ENCODE assay signal across 28 cellular contexts in genomic region chr13:37277435-37278144, GRCh38.
DNase-seq lines count a peak whose midpoint lies in the region; ATAC-seq and TF ChIP-seq lines count a peak whose summit lies in the region.
"Had no signal": no experiment of that assay in that cellular context is flagged by ENCODE, and none has a peak within 500 bp of the region (broad histone marks: within the 10 kb centered on the region; RNA-seq: fewer than 3 reads in every experiment).

No MANE protein-coding gene starts in this region.

- no peak overlapping the region for H3K4me3 Mint-ChIP-seq in Caco-2 (ENCODE audit: unreplicated experiment)
- H3K4me3 Mint-ChIP-seq: activated naive CD8-positive, alpha-beta T cell; CD4-positive, CD25-positive, alpha-beta regulatory T cell; nephron had no signal

- no peaks in the 10 kb centered on the region for H3K36me3 ChIP-seq in Caco-2 (ENCODE audit: control insufficient read depth, insufficient read depth, low read length)
- H3K36me3 ChIP-seq: MG63, right lobe of liver, transverse colon had no signal

- no peaks in the 10 kb centered on the region for H3K9me3 Mint-ChIP-seq in Caco-2 (ENCODE audit: unreplicated experiment)

- no peaks in the 10 kb centered on the region for H3K9me3 ChIP-seq in Caco-2
- H3K9me3 ChIP-seq: MG63, right lobe of liver, transverse colon had no signal

- intact Hi-C loops in Right ventricle myocardium superior (cut with DNase I) = no loop called here
- intact Hi-C loops in Caco-2 (cut with micrococcal nuclease; ENCODE audit: unreplicated experiment) = no loop called here

- no peaks in the 10 kb centered on the region for H3K27me3 ChIP-seq in Caco-2 (replicated peaks; ENCODE audit: control insufficient read depth, insufficient read depth, low read length)
- H3K27me3 ChIP-seq: MG63, right lobe of liver, transverse colon had no signal

- no peaks in the 10 kb centered on the region for H3K4me1 Mint-ChIP-seq in Caco-2 (ENCODE audit: low read depth, unreplicated experiment)
- H3K4me1 Mint-ChIP-seq: CD4-positive, CD25-positive, alpha-beta regulatory T cell had no signal

- CTCF ChIA-PET in Caco-2 (lab: Charles Lee) = no interaction called here

- no TSS peak for BruUV-seq in Caco-2 (replicated peaks; lab: Mats Ljungman, UMichigan)

- H3K4me3 ChIP-seq in Caco-2 (ENCODE audit: low read depth, low read length) = no peak overlapping the region
- H3K4me3 ChIP-seq: GM12878, MG63, right lobe of liver, transverse colon had no signal

- H3K36me3 Mint-ChIP-seq in Caco-2 (ENCODE audit: insufficient read depth, unreplicated experiment) = no peaks in the 10 kb centered on the region
- H3K36me3 Mint-ChIP-seq: activated naive CD8-positive, alpha-beta T cell; CD4-positive, CD25-positive, alpha-beta regulatory T cell had no signal

- H3K27me3 Mint-ChIP-seq in Caco-2 (ENCODE audit: insufficient read depth, unreplicated experiment) = no peaks in the 10 kb centered on the region
- H3K27me3 Mint-ChIP-seq: activated naive CD8-positive, alpha-beta T cell; CD4-positive, CD25-positive, alpha-beta regulatory T cell had no signal

- DNase-seq in AG08395 (ENCODE audit: low spot score) (peak; percentile 51), HCEC 1CT (peak; percentile 52), astrocyte of the hippocampus (ENCODE audit: low read depth, low spot score) (peak; percentile 7), hepatic stellate cell (ENCODE audit: low spot score) (peak; percentile 12), Right ventricle myocardium superior (no peak), Caco-2 (no peak)
- DNase-seq: activated CD4-positive, alpha-beta T cell treated with anti-CD3 and anti-CD28 coated beads, Interleukin-2, amount 50 U/mL, for 1 hour; CD4-positive, CD25-positive, alpha-beta regulatory T cell; DMS153; effector CD4-positive, alpha-beta T cell; erythroblast; GF-D8; glutamatergic neuron; MG63; midbrain; NCI-H1417 treated with DMSO at 0.1 percent for 48 hours; NCI-H510A treated with DMSO at 0.1 percent for 48 hours; NK-92 treated with Interleukin-12 subunit alpha and Interleukin-12 subunit beta, amount 100 ng/mL, for 24 hours; right lobe of liver; stimulated activated CD8-positive, alpha-beta memory T cell treated with anti-CD3 and anti-CD28 coated beads, Interleukin-4, amount 100 ng/mL, for 48 hours; T-helper 2 cell; transverse colon had no signal

- H3K27ac Mint-ChIP-seq in Caco-2 (ENCODE audit: unreplicated experiment) = no peak overlapping the region
- H3K27ac Mint-ChIP-seq: activated naive CD8-positive, alpha-beta T cell; CD4-positive, CD25-positive, alpha-beta regulatory T cell; nephron had no signal

- no peak for ATAC-seq in HG03571 (IDR thresholded peaks at IDR 0.05; ENCODE audit: unreplicated experiment)
- ATAC-seq in Right ventricle myocardium superior (ENCODE audit: poor library complexity) = no peak
- no peak for ATAC-seq in HG03457 (IDR thresholded peaks at IDR 0.05; ENCODE audit: unreplicated experiment)
- ATAC-seq: GM12878, Panc1 had no signal

- POLR2A ChIA-PET in Caco-2 (lab: Charles Lee) = no interaction called here

- no peak for TF ChIP-seq CTCF in Caco-2 (IDR thresholded peaks at IDR 0.05; ENCODE audit: insufficient read depth in 1 of 2, low read depth in 1 of 2, low read length in 1 of 2, severe bottlenecking in 1 of 2, unreplicated experiment in 1 of 2)

- H3K4me1 ChIP-seq in Caco-2 = no peaks in the 10 kb centered on the region
- H3K4me1 ChIP-seq: right lobe of liver, transverse colon had no signal

Comparison
In these comparisons a context has a peak if more than half of its experiments do, and no peak if none do; other contexts are left out.
1. DNase-seq: peak in AG08395 (single experiment), HCEC 1CT (single experiment), astrocyte of the hippocampus (single experiment) and hepatic stellate cell (single experiment); none in Right ventricle myocardium superior (single experiment) and Caco-2 (0 of 2).